Comparison of ENCODE assay signal across 9 cellular contexts in genomic region chr17:79874329-79874981, GRCh38. TPM values are rescaled to one million over a fixed set of nuclear protein-coding genes. Genes with fewer than 3 reads are reported as not detected.
DNase-seq lines count a peak whose midpoint lies in the region; ATAC-seq, FAIRE-seq and TF ChIP-seq lines count a peak whose summit lies in the region.
"Had no signal": no experiment of that assay in that cellular context is flagged by ENCODE, and none has a peak within 500 bp of the region (broad histone marks: within the 10 kb centered on the region; RNA-seq: fewer than 3 reads in every experiment).

No MANE protein-coding gene starts in this region.

- H3K4me1 ChIP-seq in mesendoderm (ENCODE audit: control insufficient read depth, low read depth, low read length), result no peaks in the 10 kb centered on the region

- H4K5ac ChIP-seq in mesendoderm (ENCODE audit: low read length), result no peak overlapping the region

- no peak overlapping the region for H3K4ac ChIP-seq in mesendoderm (ENCODE audit: low read depth, low read length)

- no peak overlapping the region for H2AK5ac ChIP-seq in mesendoderm (ENCODE audit: low read length)

- FAIRE-seq in bronchial epithelial cell (lab: Jason Lieb, UNC), result no peak

- DNase-seq in AG08396 (ENCODE audit: low spot score) (peak; percentile 56), ELR (ENCODE audit: low read depth) (peak; percentile 65), NCI-H2171 treated with DMSO at 0.1 percent for 48 hours (lab: John Stamatoyannopoulos, UW) (peak; percentile 28), bronchial epithelial cell (ENCODE audit: low read depth) (peak; percentile 44), mesendoderm (peak; percentile 59)
- DNase-seq in NK-92 treated with Interleukin-12 subunit alpha and Interleukin-12 subunit beta, amount 100 ng/mL, for 24 hours (lab: John Stamatoyannopoulos, UW), result no peak

- no peaks in the 10 kb centered on the region for H3K36me3 ChIP-seq in bronchial epithelial cell (ENCODE audit: control insufficient read depth, insufficient read depth, low read length)
- H3K36me3 ChIP-seq in mesendoderm (ENCODE audit: control insufficient read depth, insufficient read depth, low read length), result no peaks in the 10 kb centered on the region

- no peak overlapping the region for H2BK5ac ChIP-seq in mesendoderm (ENCODE audit: low read length)

- no CpG with 5 or more reads among the region's 6 CpGs for WGBS in mesendoderm (ENCODE audit: extremely low coverage, insufficient coverage, low lambda C conversion rate)

- no peak overlapping the region for H2BK120ac ChIP-seq in mesendoderm (ENCODE audit: low read depth, low read length)

- no peak overlapping the region for H3K18ac ChIP-seq in mesendoderm (ENCODE audit: low read length)

- H3K79me1 ChIP-seq in mesendoderm (ENCODE audit: low read length), result no peaks in the 10 kb centered on the region

- no peak overlapping the region for H3K9ac ChIP-seq in mesendoderm (ENCODE audit: low read length)

- H3K23ac ChIP-seq in mesendoderm (ENCODE audit: low read length), result no peak overlapping the region

- no peak overlapping the region for H4K8ac ChIP-seq in mesendoderm (ENCODE audit: low read depth, low read length)

- H3K79me2 ChIP-seq in mesendoderm (ENCODE audit: control insufficient read depth, insufficient read depth, low read length), result no peaks in the 10 kb centered on the region

- H3K4me3 ChIP-seq in bronchial epithelial cell (ENCODE audit: low read depth, low read length) (no peak overlapping the region), mesendoderm (ENCODE audit: low read length) (no peak overlapping the region)

- no peak overlapping the region for H2BK15ac ChIP-seq in mesendoderm (replicated peaks; ENCODE audit: low read depth)

- no peak overlapping the region for H3K27ac ChIP-seq in mesendoderm (ENCODE audit: low read depth, low read length)
- H3K27ac ChIP-seq: epithelial cell of prostate had no signal

- TF ChIP-seq CTCF in bronchial epithelial cell (IDR thresholded peaks at IDR 0.05; ENCODE audit: insufficient read depth, low read length, severe bottlenecking), result peak; percentile 41

- ATAC-seq in HG03025 (IDR thresholded peaks at IDR 0.05; ENCODE audit: low FRiP score, unreplicated experiment) (no peak), HG03095 (IDR thresholded peaks at IDR 0.05; ENCODE audit: unreplicated experiment) (no peak)

- no peak overlapping the region for H3K4me2 ChIP-seq in mesendoderm (ENCODE audit: low read length)

- peaks cover 2% of the 10 kb centered on the region for H3K27me3 ChIP-seq in bronchial epithelial cell (ENCODE audit: control insufficient read depth, insufficient read depth, low read length)
- no peaks in the 10 kb centered on the region for H3K27me3 ChIP-seq in mesendoderm (ENCODE audit: insufficient read depth, low read length, poor library complexity)

- no peak overlapping the region for H3K56ac ChIP-seq in mesendoderm (ENCODE audit: low read length)

RNA-seq across cellular contexts. Expression of gene CBX4, which starts 35.2 kb away (rescaled TPM):
- total RNA-seq in bronchial epithelial cell, result 43.4 and 86.8 TPM in 2 replicates
- polyA plus RNA-seq in mesendoderm (2013, experiment 1 of 2), result 3.7 TPM
- 3.6 TPM for polyA plus RNA-seq in mesendoderm (2013, experiment 2 of 2)
